29 cellular contexts compared by ENCODE assay signal in genomic region chr17:47763913-47764582, GRCh38. TPM values are rescaled to one million over a fixed set of nuclear protein-coding genes. Genes with fewer than 3 reads are reported as not detected.
DNase-seq lines count a peak whose midpoint lies in the region; ATAC-seq, FAIRE-seq and TF ChIP-seq lines count a peak whose summit lies in the region.
"Had no signal": no experiment of that assay in that cellular context is flagged by ENCODE, and none has a peak within 500 bp of the region (broad histone marks: within the 10 kb centered on the region; RNA-seq: fewer than 3 reads in every experiment).

No MANE protein-coding gene starts in this region.

- H3K36me3 ChIP-seq in K562 (ENCODE audit: control insufficient read depth, insufficient read depth, low read length): no peaks in the 10 kb centered on the region
- H3K36me3 ChIP-seq: BLaER1, brain microvascular endothelial cell, heart left ventricle, pancreas, Peyer's patch, SJCRH30, transverse colon had no signal

- no peak for TF ChIP-seq EP300 in K562 (IDR thresholded peaks at IDR 0.05; ENCODE audit: low read length)

- H4K20me1 ChIP-seq in K562 (replicated peaks; ENCODE audit: control insufficient read depth, insufficient read depth, low read length): no peaks in the 10 kb centered on the region
- H4K20me1 ChIP-seq: BLaER1 had no signal

- no peak overlapping the region for H2AFZ ChIP-seq in K562 (ENCODE audit: low read depth, low read length)

- CTCF ChIA-PET in K562 (lab: Yijun Ruan, JAX; ENCODE audit: low intra/inter-chr PET ratio): no interaction called here

- ATAC-seq in activated T-cell treated with anti-CD3 and anti-CD28 coated beads, Interleukin-2, amount 50 U/mL, for 4 hours: peak; percentile 96 to 97
- no peak for ATAC-seq in K562
- ATAC-seq in natural killer cell treated with Interleukin-12 subunit alpha and Interleukin-12 subunit beta and Interleukin-15 and Interleukin-18, amount 100 ng/mL, for 72 hours: peak in 1 of 2 donors; percentile 88
- ATAC-seq in GM18858 (IDR thresholded peaks at IDR 0.05; ENCODE audit: unreplicated experiment): no peak
- ATAC-seq: heart left ventricle, HepG2, pancreas had no signal

- H3K4me1 Mint-ChIP-seq in activated T-cell treated with anti-CD3 and anti-CD28 coated beads, Interleukin-2, amount 50 U/mL, for 4 hours (ENCODE audit: low read depth): peaks cover 17% of the 10 kb centered on the region
- H3K4me1 Mint-ChIP-seq in natural killer cell treated with Interleukin-12 subunit alpha and Interleukin-12 subunit beta and Interleukin-15 and Interleukin-18, amount 100 ng/mL, for 72 hours (ENCODE audit: low read depth in 2 of 2): peaks cover 15 to 18% of the 10 kb centered on the region in 2 donors
- H3K4me1 Mint-ChIP-seq: neural crest cell had no signal

- H3K27ac Mint-ChIP-seq in natural killer cell treated with Interleukin-12 subunit alpha and Interleukin-12 subunit beta and Interleukin-15 and Interleukin-18, amount 100 ng/mL, for 72 hours: peak overlapping the region; percentile 52 to 80

- FAIRE-seq in K562 (lab: Jason Lieb, UNC): no peak
- FAIRE-seq: HepG2, pancreas had no signal

- no peak for TF ChIP-seq RAD21 in K562 (CRISPR knock-in tag; conservative IDR thresholded peaks at IDR 0.05 in 1 of 2, IDR thresholded peaks at IDR 0.05 in 1 of 2)

- TF ChIP-seq CTCF in K562 (IDR thresholded peaks at IDR 0.05 in 2 of 3, conservative IDR thresholded peaks at IDR 0.05 in 1 of 3; ENCODE audit: insufficient read depth in 2 of 3, low read depth in 1 of 3, low read length in 3 of 3): no peak

- 0% methylated on average over 3 of the region's 3 CpGs for WGBS in K562 (ENCODE audit: insufficient coverage, low coverage, missing lambda C conversion rate)

- H3K27me3 Mint-ChIP-seq in activated T-cell treated with anti-CD3 and anti-CD28 coated beads, Interleukin-2, amount 50 U/mL, for 4 hours (ENCODE audit: low read depth): peaks cover 8% of the 10 kb centered on the region
- H3K27me3 Mint-ChIP-seq in natural killer cell treated with Interleukin-12 subunit alpha and Interleukin-12 subunit beta and Interleukin-15 and Interleukin-18, amount 100 ng/mL, for 72 hours: no peaks in the 10 kb centered on the region

- no peaks in the 10 kb centered on the region for H3K36me3 Mint-ChIP-seq in activated T-cell treated with anti-CD3 and anti-CD28 coated beads, Interleukin-2, amount 50 U/mL, for 4 hours (ENCODE audit: insufficient read depth)
- H3K36me3 Mint-ChIP-seq in natural killer cell treated with Interleukin-12 subunit alpha and Interleukin-12 subunit beta and Interleukin-15 and Interleukin-18, amount 100 ng/mL, for 72 hours: no peaks in the 10 kb centered on the region

- peaks cover 14% of the 10 kb centered on the region for H3K9me3 Mint-ChIP-seq in activated T-cell treated with anti-CD3 and anti-CD28 coated beads, Interleukin-2, amount 50 U/mL, for 4 hours
- no peaks in the 10 kb centered on the region for H3K9me3 Mint-ChIP-seq in natural killer cell treated with Interleukin-12 subunit alpha and Interleukin-12 subunit beta and Interleukin-15 and Interleukin-18, amount 100 ng/mL, for 72 hours

- BruUV-seq in K562 (replicated peaks; lab: Mats Ljungman, UMichigan): no TSS peak

- H3K27ac ChIP-seq in K562 (ENCODE audit: extremely low read depth, low read depth, low read length): no peak overlapping the region
- H3K27ac ChIP-seq: BLaER1, brain microvascular endothelial cell, heart left ventricle, HL-60, pancreas, Peyer's patch, SJCRH30, transverse colon had no signal

- no peaks in the 10 kb centered on the region for H3K4me1 ChIP-seq in K562 (replicated peaks in 1 of 2; ENCODE audit: control insufficient read depth in 2 of 2, insufficient read depth in 2 of 2, low read length in 2 of 2)
- H3K4me1 ChIP-seq: BLaER1, heart left ventricle, pancreas, Peyer's patch, SJCRH30, transverse colon had no signal

- peaks cover 5 to 15% of the 10 kb centered on the region in 2 experiments; a peak in 3 of 5 replicates for H3K27me3 ChIP-seq in K562 (ENCODE audit: control insufficient read depth in 2 of 2, insufficient read depth in 2 of 2, low read length in 2 of 2)
- H3K27me3 ChIP-seq: BLaER1, pancreas, Peyer's patch, SJCRH30 had no signal

- no peak for TF ChIP-seq POLR2A in K562 (conservative IDR thresholded peaks at IDR 0.05)

- no peaks in the 10 kb centered on the region for H3K9me3 ChIP-seq in K562 (replicated peaks; ENCODE audit: control insufficient read depth, insufficient read depth, low read depth, low read length)
- H3K9me3 ChIP-seq: pancreas had no signal

- intact Hi-C loops in K562 (cut with micrococcal nuclease): no loop called here

- POLR2A ChIA-PET in K562 (lab: Yijun Ruan, JAX): no interaction called here

- no peak overlapping the region for H3K4me3 Mint-ChIP-seq in activated T-cell treated with anti-CD3 and anti-CD28 coated beads, Interleukin-2, amount 50 U/mL, for 4 hours
- peak overlapping the region; percentile 35 for H3K4me3 Mint-ChIP-seq in natural killer cell treated with Interleukin-12 subunit alpha and Interleukin-12 subunit beta and Interleukin-15 and Interleukin-18, amount 100 ng/mL, for 72 hours
- H3K4me3 Mint-ChIP-seq: neural crest cell had no signal

- H3K9me1 ChIP-seq in K562 (ENCODE audit: control insufficient read depth, insufficient read depth, low read length): no peaks in the 10 kb centered on the region

- no peak overlapping the region for H3K4me3 ChIP-seq in K562
- H3K4me3 ChIP-seq: BLaER1, heart left ventricle, pancreas, Peyer's patch, SJCRH30, transverse colon had no signal

- H3K79me2 ChIP-seq in K562 (ENCODE audit: control insufficient read depth, insufficient read depth, low read length): no peaks in the 10 kb centered on the region

- no peak overlapping the region for H3K4me2 ChIP-seq in K562 (ENCODE audit: insufficient read depth, low read length)
- H3K4me2 ChIP-seq: BLaER1 had no signal

- in situ Hi-C loops in K562 (cut with MboI): no loop called here

- no peak overlapping the region for H3K9ac ChIP-seq in K562 (ENCODE audit: insufficient read depth in 1 of 2, low read depth in 2 of 2, low read length in 2 of 2)
- H3K9ac ChIP-seq: BLaER1 had no signal

- DNase-seq in activated T-cell treated with anti-CD3 and anti-CD28 coated beads, Interleukin-2, amount 50 U/mL, for 4 hours: no peak
- no peak for DNase-seq in activated T-cell treated with anti-CD3 and anti-CD28 coated beads, Interleukin-2, amount 50 U/mL, for 1 hour
- DNase-seq in HS-5 (ENCODE audit: low read depth) (peak; percentile 16), K562 (ENCODE audit: extremely low read depth in 1 of 4, low spot score in 3 of 4) (no peak), KG1 (lab: John Stamatoyannopoulos, UW) (no peak), inferior parietal cortex (ENCODE audit: extremely low spot score) (no peak)
- DNase-seq in natural killer cell treated with Interleukin-12 subunit alpha and Interleukin-12 subunit beta and Interleukin-15 and Interleukin-18, amount 100 ng/mL, for 72 hours (ENCODE audit: low spot score): no peak
- DNase-seq: activated CD4-positive, alpha-beta T cell treated with anti-CD3 and anti-CD28 coated beads, Interleukin-2, amount 50 U/mL, for 4 hours; activated T-cell treated with anti-CD3 and anti-CD28 coated beads for 4 hours; amniotic stem cell; brain microvascular endothelial cell; effector CD4-positive, alpha-beta T cell; foreskin fibroblast; GF-D8; heart left ventricle; NCI-H1092; NCI-H187 treated with DMSO at 0.1 percent for 48 hours; NCI-H69; pancreas; Peyer's patch; SJCRH30; T1000; transverse colon had no signal

RNA-seq across cellular contexts. Expression of gene TBX21, which starts 31.0 kb away (rescaled TPM):
- 100 to 1,000 TPM in 2 of 3 donors, 10 to 100 TPM in 1; 77.8 to 111 (median 101) TPM for total RNA-seq in activated T-cell treated with anti-CD3 and anti-CD28 coated beads, Interleukin-2, amount 50 U/mL, for 4 hours
- not detected in 2 replicates for total RNA-seq in K562 (2011; cell fraction: chromatin; rRNA removed; ENCODE audit: low replicate concordance)
- total RNA-seq in K562 (2011; cell fraction: nucleolus; rRNA removed): not detected in 2 replicates
- not detected in 2 replicates for total RNA-seq in K562 (2011; cell fraction: nucleoplasm; rRNA removed)
- total RNA-seq in K562 (2014; rRNA removed): not detected in 2 replicates
- not detected in 2 replicates for total RNA-seq in K562 (2014; rRNA removed; fragmentation: Illumina TruSeq; extraction: Trizol)
- total RNA-seq in K562 (2015; rRNA removed; fragmentation: Illumina TruSeq; extraction: Trizol): not detected in 2 replicates
- 0.07 and 0.18 TPM in 2 replicates for total RNA-seq in K562 (2021)
- polyA plus RNA-seq in K562 (2011; rRNA removed): not detected in 2 replicates
- not detected in 2 replicates for polyA plus RNA-seq in K562 (2011; cell fraction: cytosol; rRNA removed)
- polyA plus RNA-seq in K562 (2011; cell fraction: nucleus; rRNA removed): not detected in 2 replicates
- not detected in 2 replicates for polyA plus RNA-seq in K562 (2012)
- not detected in 2 replicates for polyA plus RNA-seq in K562 (2014; fragmentation: Illumina TruSeq; extraction: Trizol)
- not detected for polyA plus RNA-seq in K562 (2014; fragmentation: Nextera tagmentation; extraction: Ambion mirVana)
- not detected in 2 replicates for polyA plus RNA-seq in K562 (2014; rRNA removed)
- polyA minus RNA-seq in K562 (2011; rRNA and poly(A)+ RNA removed): not detected in 2 replicates
- polyA minus RNA-seq in K562 (2011; cell fraction: cytosol; rRNA and poly(A)+ RNA removed): not detected in 2 replicates
- polyA minus RNA-seq in K562 (2011; cell fraction: nucleus; rRNA and poly(A)+ RNA removed): not detected in 2 replicates
- total RNA-seq in natural killer cell treated with Interleukin-12 subunit alpha and Interleukin-12 subunit beta and Interleukin-15 and Interleukin-18, amount 100 ng/mL, for 72 hours: 100 to 1,000 TPM; 234 to 437 TPM
- total RNA-seq: HepG2, lung microvascular endothelial cell, neural crest cell, SJCRH30 had no signal
- polyA plus RNA-seq: HepG2 had no signal

RNA-seq across cellular contexts. Expression of gene OSBPL7, which starts 57.5 kb away (rescaled TPM):
- 1 to 10 TPM; 8.1 to 9.3 (median 9.0) TPM for total RNA-seq in activated T-cell treated with anti-CD3 and anti-CD28 coated beads, Interleukin-2, amount 50 U/mL, for 4 hours
- total RNA-seq in K562 (2011; cell fraction: chromatin; rRNA removed; ENCODE audit: low replicate concordance): 62.5 and 143 TPM in 2 replicates
- total RNA-seq in K562 (2011; cell fraction: nucleolus; rRNA removed): 91.2 and 91.6 TPM in 2 replicates
- 59.7 and 61.4 TPM in 2 replicates for total RNA-seq in K562 (2011; cell fraction: nucleoplasm; rRNA removed)
- 6.1 and 7.3 TPM in 2 replicates for total RNA-seq in K562 (2014; rRNA removed)
- 2.4 and 2.9 TPM in 2 replicates for total RNA-seq in K562 (2014; rRNA removed; fragmentation: Illumina TruSeq; extraction: Trizol)
- total RNA-seq in K562 (2015; rRNA removed; fragmentation: Illumina TruSeq; extraction: Trizol): 5.8 and 6.7 TPM in 2 replicates
- total RNA-seq in K562 (2021): 11.5 and 11.9 TPM in 2 replicates
- polyA plus RNA-seq in K562 (2011; rRNA removed): 5.3 and 15.3 TPM in 2 replicates
- polyA plus RNA-seq in K562 (2011; cell fraction: cytosol; rRNA removed): 4.4 and 5.7 TPM in 2 replicates
- 122 and 141 TPM in 2 replicates for polyA plus RNA-seq in K562 (2011; cell fraction: nucleus; rRNA removed)
- polyA plus RNA-seq in K562 (2012): 9.6 and 15.9 TPM in 2 replicates
- 5.9 and 7.7 TPM in 2 replicates for polyA plus RNA-seq in K562 (2014; fragmentation: Illumina TruSeq; extraction: Trizol)
- under 1 TPM; 0.32 to 0.48 TPM for polyA plus RNA-seq in K562 (2014; fragmentation: Nextera tagmentation; extraction: Ambion mirVana)
- 9.7 and 9.8 TPM in 2 replicates for polyA plus RNA-seq in K562 (2014; rRNA removed)
- 4.7 and 5.6 TPM in 2 replicates for polyA minus RNA-seq in K562 (2011; rRNA and poly(A)+ RNA removed)
- polyA minus RNA-seq in K562 (2011; cell fraction: cytosol; rRNA and poly(A)+ RNA removed): 8.6 and 9.9 TPM in 2 replicates
- polyA minus RNA-seq in K562 (2011; cell fraction: nucleus; rRNA and poly(A)+ RNA removed): 38.2 and 40.1 TPM in 2 replicates
- total RNA-seq in natural killer cell treated with Interleukin-12 subunit alpha and Interleukin-12 subunit beta and Interleukin-15 and Interleukin-18, amount 100 ng/mL, for 72 hours: 10 to 100 TPM; 21.6 to 28.6 TPM

Comparison
In these comparisons a context has a peak if more than half of its experiments do, and no peak if none do; other contexts are left out.
1. ATAC-seq: peak in activated T-cell treated with anti-CD3 and anti-CD28 coated beads, Interleukin-2, amount 50 U/mL, for 4 hours (2 of 2); none in K562 (single experiment) and GM18858 (single experiment).
2. RNA of gene TBX21, which starts 31.0 kb away (total RNA-seq): 234 to 437 TPM in natural killer cell treated with Interleukin-12 subunit alpha and Interleukin-12 subunit beta and Interleukin-15 and Interleukin-18, amount 100 ng/mL, for 72 hours and 77.8 to 111 TPM in activated T-cell treated with anti-CD3 and anti-CD28 coated beads, Interleukin-2, amount 50 U/mL, for 4 hours; 0.07 to 0.18 TPM in K562; every median in the first group is over 10 times any median in the second.